8 cellular contexts compared by ENCODE assay signal in genomic region chr2:181457741-181458425, GRCh38. TPM values are rescaled to one million over a fixed set of nuclear protein-coding genes. Genes with fewer than 3 reads are reported as not detected.
DNase-seq lines count a peak whose midpoint lies in the region; ATAC-seq and TF ChIP-seq lines count a peak whose summit lies in the region.

No MANE protein-coding gene starts in this region.

- no peaks in the 10 kb centered on the region for H3K4me1 ChIP-seq in ES-I3 (ENCODE audit: insufficient read depth, low read length)
- H3K4me1 ChIP-seq in HEK293 (ENCODE audit: control insufficient read depth, insufficient read depth, low read length), result peaks cover 4% of the 10 kb centered on the region
- peaks cover 2 to 5% of the 10 kb centered on the region in 2 donors for H3K4me1 ChIP-seq in neuronal stem cell (ENCODE audit: control insufficient read depth in 2 of 2, insufficient read depth in 1 of 2, low read depth in 1 of 2, low read length in 2 of 2)
- H3K4me1 ChIP-seq in upper lobe of left lung, result peaks cover 9 to 39% (median 28%) of the 10 kb centered on the region in 4 donors

- POLR2A ChIA-PET in HEK293 (lab: Yijun Ruan, JAX), result interaction anchor here (0.8 to 1.2 kb wide), 2 partner anchors 48 to 217 kb away, joined by 3 read pairs; no protein-coding TSS in a partner anchor

- no peaks in the 10 kb centered on the region for H3K79me1 ChIP-seq in neuronal stem cell (ENCODE audit: low read depth, low read length)

- peak overlapping the region; percentile 67; the same call in 1 of the 2 replicates for H3K27ac ChIP-seq in HEK293 (ENCODE audit: extremely low read depth, low read depth, low read length)
- no peak overlapping the region for H3K27ac ChIP-seq in neuronal stem cell (replicated peaks; ENCODE audit: low read length)
- H3K27ac ChIP-seq in upper lobe of left lung, result peak overlapping the region; percentile 73 to 87 (median 84)

- WGBS in neuronal stem cell (ENCODE audit: extremely low coverage in 2 of 2, insufficient read length in 2 of 2, insufficient replicate concordance in 1 of 2), 2 donors, result no CpG with 5 or more reads among the region's 45 CpGs
- 4 to 6% methylated on average over 11 to 45 of the region's 45 CpGs for WGBS in upper lobe of left lung, 2 donors

- no peak for TF ChIP-seq EP300 in upper lobe of left lung (IDR thresholded peaks at IDR 0.05)

- peak overlapping the region; percentile 91 for H3K4me2 ChIP-seq in neuronal stem cell (ENCODE audit: insufficient read depth, low read length, poor library complexity, severe bottlenecking)

- H3K14ac ChIP-seq in neuronal stem cell (ENCODE audit: low read length), result peak overlapping the region; percentile 82

- H3K23ac ChIP-seq in neuronal stem cell (ENCODE audit: low read depth, low read length, poor library complexity), result peak overlapping the region; percentile 85

- H3K4me3 ChIP-seq in HEK293 (ENCODE audit: low read depth, low read length) (peak overlapping the region; percentile 73), fibroblast of mammary gland (ENCODE audit: control insufficient read depth, low read depth, low read length) (peak overlapping the region; percentile 77), neuronal stem cell (ENCODE audit: low read length in 2 of 2) (peak overlapping the region; percentile 56 to 90), upper lobe of left lung (peak overlapping the region; percentile 41 to 70 (median 61))

- H2AK5ac ChIP-seq in neuronal stem cell (ENCODE audit: low read depth, low read length), result no peak overlapping the region

- TF ChIP-seq POLR2A in upper lobe of left lung (IDR thresholded peaks at IDR 0.05), result peak in 1 of 4 donors; percentile 6

- peak overlapping the region; percentile 97 for H2BK120ac ChIP-seq in neuronal stem cell (ENCODE audit: low read depth, low read length)

- in situ Hi-C loops in G401 (cut with HindIII; ENCODE audit: low sequenced_read_pairs), result no loop called here

- peak overlapping the region; percentile 46 for H2BK5ac ChIP-seq in neuronal stem cell (ENCODE audit: low read length)

- ATAC-seq in upper lobe of left lung (ENCODE audit: low FRiP score in 2 of 2), result peak; percentile 61 to 71

- DNase-seq in NCI-H446 treated with DMSO at 0.1 percent for 48 hours (lab: John Stamatoyannopoulos, UW) (peak; percentile 56), activated T-cell treated with anti-CD3 and anti-CD28 coated beads for 24 hours (ENCODE audit: low read depth) (peak; percentile 41), fibroblast of mammary gland (ENCODE audit: low read depth) (peak; percentile 56), neuronal stem cell (ENCODE audit: low spot score) (peak; percentile 27), upper lobe of left lung (peak; percentile 58 to 77), G401 (ENCODE audit: low spot score) (no peak)

- peak overlapping the region; percentile 99 for H2AFZ ChIP-seq in neuronal stem cell (ENCODE audit: low read length)

- CTCF ChIA-PET in HEK293 (lab: Yijun Ruan, JAX), result interaction anchor here (0.5 to 2.2 kb wide), 14 partner anchors 9 to 461 kb away, joined by 3 to 12 read pairs (median 4); no protein-coding TSS in a partner anchor

- no peaks in the 10 kb centered on the region for H3K36me3 ChIP-seq in ES-I3 (ENCODE audit: insufficient read depth, low read length)
- H3K36me3 ChIP-seq in HEK293 (ENCODE audit: control insufficient read depth in 2 of 2, insufficient read depth in 1 of 2, low read length in 2 of 2), result no peaks in the 10 kb centered on the region
- H3K36me3 ChIP-seq in neuronal stem cell (replicated peaks in 1 of 2; ENCODE audit: control insufficient read depth in 2 of 2, insufficient read depth in 2 of 2, low read length in 2 of 2), result no peaks in the 10 kb centered on the region
- no peaks in the 10 kb centered on the region for H3K36me3 ChIP-seq in upper lobe of left lung

- 0 out of 2 replicates have a peak, but pooled peaks have one; percentile 17 for TF ChIP-seq CTCF in HEK293 (tag by site-specific recombination; IDR thresholded peaks at IDR 0.05)
- TF ChIP-seq CTCF in fibroblast of mammary gland (conservative IDR thresholded peaks at IDR 0.05; ENCODE audit: control insufficient read depth, insufficient read depth, low read depth, low read length), result no peak
- TF ChIP-seq CTCF in upper lobe of left lung (IDR thresholded peaks at IDR 0.05), result no peak

- H3K4ac ChIP-seq in neuronal stem cell (ENCODE audit: low read length), result peak overlapping the region; percentile 10

- peak overlapping the region; percentile 73 for H2BK12ac ChIP-seq in neuronal stem cell (ENCODE audit: low read length)

- H4K8ac ChIP-seq in neuronal stem cell (ENCODE audit: low read depth, low read length), result no peak overlapping the region

- H3K18ac ChIP-seq in neuronal stem cell (ENCODE audit: low read length), result peak overlapping the region; percentile 94

- no peaks in the 10 kb centered on the region for H3K9me3 ChIP-seq in ES-I3 (ENCODE audit: control insufficient read depth, insufficient read depth, low read length)
- no peaks in the 10 kb centered on the region for H3K9me3 ChIP-seq in HEK293 (ENCODE audit: control insufficient read depth, insufficient read depth, low read depth, low read length)
- no peaks in the 10 kb centered on the region for H3K9me3 ChIP-seq in neuronal stem cell (replicated peaks in 1 of 2; ENCODE audit: control insufficient read depth in 2 of 2, insufficient read depth in 1 of 2, low read depth in 1 of 2, low read length in 2 of 2)
- no peaks in the 10 kb centered on the region for H3K9me3 ChIP-seq in upper lobe of left lung

- H4K91ac ChIP-seq in neuronal stem cell (ENCODE audit: low read depth, low read length, poor library complexity), result no peak overlapping the region

- peak overlapping the region; percentile 46 for H2BK15ac ChIP-seq in neuronal stem cell (ENCODE audit: low read length)

- peaks cover 5 to 32% (median 14%) of the 10 kb centered on the region in 3 experiments for H3K27me3 ChIP-seq in neuronal stem cell (ENCODE audit: control insufficient read depth in 3 of 3, insufficient read depth in 3 of 3, low read depth in 1 of 3, low read length in 3 of 3)
- peaks cover 0 to 12% (median 0%) of the 10 kb centered on the region in 4 donors for H3K27me3 ChIP-seq in upper lobe of left lung

- H3K9ac ChIP-seq in ES-I3 (ENCODE audit: low read depth, low read length) (peak overlapping the region; percentile 84), neuronal stem cell (ENCODE audit: low read depth, low read length, poor library complexity) (peak overlapping the region; percentile 81)

TF ChIP-seq in HEK293, 187 proteins besides CTCF, POLR2A, EP300 and RAD21 (continues in another document):
- no peak for TF ChIP-seq ZSCAN30 (tag by site-specific recombination; IDR thresholded peaks at IDR 0.05)
- TF ChIP-seq HOXD13 (CRISPR knock-in tag; IDR thresholded peaks at IDR 0.05; ENCODE audit: borderline replicate concordance), result no peak
- TF ChIP-seq ZNF768 (tag by site-specific recombination; IDR thresholded peaks at IDR 0.05), result no peak
- no peak for TF ChIP-seq IKZF3 (tag by site-specific recombination; IDR thresholded peaks at IDR 0.05)
- TF ChIP-seq ZNF791 (tag by site-specific recombination; IDR thresholded peaks at IDR 0.05), result no peak
- TF ChIP-seq ZNF548 (tag by site-specific recombination; IDR thresholded peaks at IDR 0.05), result no peak
- no peak for TF ChIP-seq GLI4 (tag by site-specific recombination; IDR thresholded peaks at IDR 0.05)
- TF ChIP-seq SALL2 (tag by site-specific recombination; IDR thresholded peaks at IDR 0.05; ENCODE audit: borderline replicate concordance), result no peak
- peak; percentile 67; the same call in 1 of the 2 replicates for TF ChIP-seq HIC1 (tag by site-specific recombination; IDR thresholded peaks at IDR 0.05)
- no peak for TF ChIP-seq ZNF24 (tag by site-specific recombination; IDR thresholded peaks at IDR 0.05)
- TF ChIP-seq PATZ1 (tag by site-specific recombination; IDR thresholded peaks at IDR 0.05), result peak; percentile 32; the same call in 1 of the 2 replicates
- TF ChIP-seq WT1 (tag by site-specific recombination; IDR thresholded peaks at IDR 0.05), result no peak
- no peak for TF ChIP-seq ZBTB21 (tag by site-specific recombination; IDR thresholded peaks at IDR 0.05)
- TF ChIP-seq TRIM28 (IDR thresholded peaks at IDR 0.05; ENCODE audit: borderline replicate concordance, low read length), result no peak

RNA-seq across cellular contexts. Expression of gene ITGA4, which starts 0.7 kb away (rescaled TPM):
- polyA plus RNA-seq in neuronal stem cell (2013, experiment 1 of 2), result 1.5 TPM
- 1.6 TPM for polyA plus RNA-seq in neuronal stem cell (2013, experiment 2 of 2)
- total RNA-seq in upper lobe of left lung, result 10 to 100 TPM; 13.9 to 30.5 (median 23.9) TPM
- 0.18 and 2.5 TPM in 2 replicates for total RNA-seq in G401 (2014; rRNA removed; shearing (Covaris generic))
